ENCODE assay signal across 1 cellular context in genomic region chr22:20109411-20110358, GRCh38.
TF ChIP-seq lines count a peak whose summit lies in the region.

No MANE protein-coding gene starts in this region.

TF ChIP-seq in HEK293, 187 proteins besides CTCF, POLR2A, EP300 and RAD21 (continued from another document):
- peak; percentile 82 for TF ChIP-seq ZNF692 (tag by site-specific recombination; IDR thresholded peaks at IDR 0.05)
- no peak for TF ChIP-seq ZNF416 (tag by site-specific recombination; IDR thresholded peaks at IDR 0.05)
- no peak for TF ChIP-seq REST (tag by site-specific recombination; IDR thresholded peaks at IDR 0.05)
- no peak for TF ChIP-seq ZNF658 (tag by site-specific recombination; IDR thresholded peaks at IDR 0.05)
- TF ChIP-seq ZNF777 (tag by site-specific recombination; IDR thresholded peaks at IDR 0.05; ENCODE audit: borderline replicate concordance) = no peak
- no peak for TF ChIP-seq ZNF133 (tag by site-specific recombination; IDR thresholded peaks at IDR 0.05)
- TF ChIP-seq ZBTB48 (tag by site-specific recombination; IDR thresholded peaks at IDR 0.05) = no peak
- TF ChIP-seq PATZ1 (tag by site-specific recombination; IDR thresholded peaks at IDR 0.05) = no peak
TF ChIP-seq in HEK293: peak in this region for 5.
